In genomic region chr2:107737764-107738163, GRCh38 we compare ENCODE assay signal across 16 cellular contexts.
"Had no signal": no experiment of that assay in that cellular context is flagged by ENCODE, and none has a peak within 500 bp of the region (broad histone marks: within the 10 kb centered on the region; RNA-seq: fewer than 3 reads in every experiment).

No MANE protein-coding gene starts in this region.

- ATAC-seq: activated CD8-positive, alpha-beta memory T cell treated with anti-CD3 and anti-CD28 coated beads, Interleukin-2, amount 10 ng/mL, durations not matched to agents 7 days and 5 days; activated T-cell treated with anti-CD3 and anti-CD28 coated beads, Interleukin-2, amount 50 U/mL, for 4 hours; PC-3; WTC11 had no signal

- H3K27me3 ChIP-seq: brain microvascular endothelial cell had no signal

- H3K36me3 ChIP-seq: brain microvascular endothelial cell had no signal

- DNase-seq: activated CD4-positive, alpha-beta T cell treated with anti-CD3 and anti-CD28 coated beads for 48 hours; activated CD4-positive, alpha-beta T cell treated with anti-CD3 and anti-CD28 coated beads, Interleukin-2, amount 50 U/mL, for 4 hours; activated CD4-positive, CD25-positive, alpha-beta regulatory T cell treated with anti-CD3 and anti-CD28 coated beads, Interleukin-2, amount 50 U/mL, for 72 hours; activated CD8-positive, alpha-beta memory T cell treated with anti-CD3 and anti-CD28 coated beads, Interleukin-2, amount 10 ng/mL, durations not matched to agents 7 days and 5 days; activated effector memory CD4-positive, alpha-beta T cell treated with anti-CD3 and anti-CD28 coated beads, Interleukin-2, amount 50 U/mL, for 16 hours; activated naive CD4-positive, alpha-beta T cell treated with Interleukin-2 at 50 U/mL for 16 hours; activated T-cell treated with anti-CD3 and anti-CD28 coated beads, Interleukin-2, amount 50 U/mL, for 4 hours; brain microvascular endothelial cell; NCI-H1436 treated with DMSO at 0.1 percent for 48 hours; NCI-H1930; NCI-H2227 treated with DMSO at 0.1 percent for 48 hours; NCI-H446 treated with DMSO at 0.1 percent for 48 hours; NCI-H524 treated with DMSO at 0.1 percent for 48 hours; PC-3; SHP77 treated with DMSO at 0.1 percent for 48 hours had no signal

- H3K27ac ChIP-seq: brain microvascular endothelial cell had no signal
